17 cellular contexts compared by ENCODE assay signal in genomic region chr9:111050819-111051218, GRCh38. TPM values are rescaled to one million over a fixed set of nuclear protein-coding genes. Genes with fewer than 3 reads are reported as not detected.
"Had no signal": no experiment of that assay in that cellular context is flagged by ENCODE, and none has a peak within 500 bp of the region (broad histone marks: within the 10 kb centered on the region; RNA-seq: fewer than 3 reads in every experiment).

No MANE protein-coding gene starts in this region.

- DNase-seq: activated CD4-positive, alpha-beta T cell treated with anti-CD3 and anti-CD28 coated beads for 48 hours; activated CD8-positive, alpha-beta memory T cell treated with anti-CD3 and anti-CD28 coated beads, Interleukin-2, amount 50 U/mL, for 4 hours; activated CD8-positive, alpha-beta T cell treated with anti-CD3 and anti-CD28 coated beads for 36 hours; activated naive CD8-positive, alpha-beta T cell treated with anti-CD3 and anti-CD28 coated beads for 36 hours; aorta; caudate nucleus; foreskin melanocyte; kidney glomerular epithelial cell; nucleus accumbens; small intestine; stimulated activated CD4-positive, alpha-beta T cell treated with anti-CD3 and anti-CD28 coated beads, Interleukin-4, amount 100 ng/mL, for 24 hours; stimulated activated naive CD4-positive, alpha-beta T cell; T-helper 2 cell; tibial artery had no signal

- H3K4me3 Mint-ChIP-seq: activated CD8-positive, alpha-beta T cell treated with anti-CD3 and anti-CD28 coated beads for 36 hours; activated naive CD8-positive, alpha-beta T cell treated with anti-CD3 and anti-CD28 coated beads for 36 hours; nephron; WTC11 had no signal

- H3K27me3 Mint-ChIP-seq: activated CD8-positive, alpha-beta T cell treated with anti-CD3 and anti-CD28 coated beads for 36 hours; activated naive CD8-positive, alpha-beta T cell treated with anti-CD3 and anti-CD28 coated beads for 36 hours had no signal

- H3K27ac ChIP-seq: right atrium auricular region, tibial artery had no signal

- H3K4me1 Mint-ChIP-seq: activated naive CD8-positive, alpha-beta T cell treated with anti-CD3 and anti-CD28 coated beads for 36 hours; WTC11 had no signal

- H3K27ac Mint-ChIP-seq: activated CD8-positive, alpha-beta T cell treated with anti-CD3 and anti-CD28 coated beads for 36 hours; activated naive CD8-positive, alpha-beta T cell treated with anti-CD3 and anti-CD28 coated beads for 36 hours; WTC11 had no signal

- H3K36me3 ChIP-seq: right atrium auricular region, tibial artery had no signal

- H3K4me3 ChIP-seq: right atrium auricular region, tibial artery had no signal

- H3K27me3 ChIP-seq: right atrium auricular region, tibial artery had no signal

- H3K4me1 ChIP-seq: right atrium auricular region had no signal

- H3K36me3 Mint-ChIP-seq: activated naive CD8-positive, alpha-beta T cell treated with anti-CD3 and anti-CD28 coated beads for 36 hours; WTC11 had no signal

- H3K9me3 ChIP-seq: right atrium auricular region had no signal

- H3K9me3 Mint-ChIP-seq: activated CD8-positive, alpha-beta T cell treated with anti-CD3 and anti-CD28 coated beads for 36 hours had no signal

- ATAC-seq: activated CD8-positive, alpha-beta T cell treated with anti-CD3 and anti-CD28 coated beads for 36 hours; WTC11 had no signal

RNA-seq across cellular contexts. Expression of gene LPAR1, which starts 12.5 kb away (rescaled TPM):
- total RNA-seq: activated CD8-positive, alpha-beta T cell treated with anti-CD3 and anti-CD28 coated beads for 36 hours; activated naive CD8-positive, alpha-beta T cell treated with anti-CD3 and anti-CD28 coated beads for 36 hours had no signal
